ENCODE assay signal across 19 cellular contexts in genomic region chr2:105645971-105646370, GRCh38.
"Had no signal": no experiment of that assay in that cellular context is flagged by ENCODE, and none has a peak within 500 bp of the region (broad histone marks: within the 10 kb centered on the region; RNA-seq: fewer than 3 reads in every experiment).

No MANE protein-coding gene starts in this region.

- H3K27ac ChIP-seq: Peyer's patch, RWPE1, SJSA1 had no signal

- H3K9me3 ChIP-seq: Peyer's patch, SJSA1 had no signal

- H3K27me3 ChIP-seq: Peyer's patch, SJSA1 had no signal

- H3K4me3 ChIP-seq: K562, Peyer's patch, SJSA1 had no signal

- H3K36me3 ChIP-seq: Peyer's patch, SJSA1 had no signal

- ATAC-seq: activated CD8-positive, alpha-beta T cell treated with anti-CD3 and anti-CD28 coated beads, Interleukin-2, amount 10 ng/mL, durations not matched to agents 7 days and 5 days; K562 had no signal

- DNase-seq: activated CD4-positive, alpha-beta T cell treated with anti-CD3 and anti-CD28 coated beads for 48 hours; activated CD4-positive, alpha-beta T cell treated with anti-CD3 and anti-CD28 coated beads, Interleukin-2, amount 50 U/mL, for 4 hours; activated CD4-positive, CD25-positive, alpha-beta regulatory T cell treated with anti-CD3 and anti-CD28 coated beads, Interleukin-2, amount 50 U/mL, for 72 hours; activated CD8-positive, alpha-beta memory T cell treated with anti-CD3 and anti-CD28 coated beads, Interleukin-2, amount 50 U/mL, for 48 hours; activated CD8-positive, alpha-beta T cell treated with anti-CD3 and anti-CD28 coated beads, Interleukin-2, amount 10 ng/mL, durations not matched to agents 7 days and 5 days; activated effector memory CD4-positive, alpha-beta T cell treated with Interleukin-2 at 50 U/mL for 16 hours; activated naive CD4-positive, alpha-beta T cell; activated T-cell treated with anti-CD3 and anti-CD28 coated beads, Interleukin-2, amount 50 U/mL, for 24 hours; aorta; Karpas-422; MM.1S; NCI-H1105 treated with DMSO at 0.1 percent for 48 hours; NCI-H187 treated with DMSO at 0.1 percent for 48 hours; NCI-H69; Peyer's patch; Right ventricle myocardium superior had no signal
